13 cellular contexts compared by ENCODE assay signal in genomic region chr6:51928320-51928719, GRCh38.
DNase-seq lines count a peak whose midpoint lies in the region; ATAC-seq lines count a peak whose summit lies in the region.
"Had no signal": no experiment of that assay in that cellular context is flagged by ENCODE, and none has a peak within 500 bp of the region (broad histone marks: within the 10 kb centered on the region; RNA-seq: fewer than 3 reads in every experiment).

No MANE protein-coding gene starts in this region.

- ATAC-seq in GM18499 (IDR thresholded peaks at IDR 0.05; ENCODE audit: insufficient read depth, unreplicated experiment) (peak; percentile 85), GM19452 (IDR thresholded peaks at IDR 0.05; ENCODE audit: unreplicated experiment) (peak; percentile 70), HG02852 (IDR thresholded peaks at IDR 0.05; ENCODE audit: unreplicated experiment) (peak; percentile 71), HG03521 (IDR thresholded peaks at IDR 0.05; ENCODE audit: unreplicated experiment) (peak; percentile 55)
- ATAC-seq: esophagus mucosa, PC-3 had no signal

- no peak for DNase-seq in activated T-cell treated with anti-CD3 and anti-CD28 coated beads, Interleukin-2, amount 50 U/mL, for 1 hour
- DNase-seq in CD1c-positive myeloid dendritic cell (ENCODE audit: extremely low spot score) (no peak), COLO829 (ENCODE audit: low spot score) (no peak)
- no peak for DNase-seq in stimulated activated CD4-positive, alpha-beta T cell treated with anti-CD3 and anti-CD28 coated beads, Interleukin-12 subunit alpha, Interleukin-12 subunit beta, amount 100 ng/mL, for 4 hours
- DNase-seq: cerebellar nuclear complex, NCI-H226, PC-3, T-helper 2 cell had no signal
